Comparison of ENCODE assay signal across 20 cellular contexts in genomic region chr1:211320980-211321379, GRCh38. TPM values are rescaled to one million over a fixed set of nuclear protein-coding genes. Genes with fewer than 3 reads are reported as not detected.
DNase-seq lines count a peak whose midpoint lies in the region; ATAC-seq, FAIRE-seq and TF ChIP-seq lines count a peak whose summit lies in the region.
"Had no signal": no experiment of that assay in that cellular context is flagged by ENCODE, and none has a peak within 500 bp of the region (broad histone marks: within the 10 kb centered on the region; RNA-seq: fewer than 3 reads in every experiment).

No MANE protein-coding gene starts in this region.

- no TSS peak for BruUV-seq in mammary epithelial cell (replicated peaks; lab: Mats Ljungman, UMichigan)

- H3K9ac ChIP-seq in mammary epithelial cell (ENCODE audit: insufficient read depth, low read length): no peak overlapping the region
- H3K9ac ChIP-seq in trophoblast cell (ENCODE audit: low read length): no peak overlapping the region
- H3K9ac ChIP-seq: BLaER1 treated with 17β-estradiol and CSF1 and Interleukin-3, amounts not matched to agents 10 nM and 100 nM; KMS-11 had no signal

- no peaks in the 10 kb centered on the region for H3K79me2 ChIP-seq in mammary epithelial cell (ENCODE audit: insufficient read depth, low read length)
- no peaks in the 10 kb centered on the region for H3K79me2 ChIP-seq in trophoblast cell (ENCODE audit: control insufficient read depth, insufficient read depth, low read length, poor library complexity)

- H3K14ac ChIP-seq in trophoblast cell (ENCODE audit: low read length): no peak overlapping the region

- H3K27ac Mint-ChIP-seq in CD4-positive, alpha-beta T cell: no peak overlapping the region
- H3K27ac Mint-ChIP-seq: T-helper 17 cell had no signal

- no peak overlapping the region for H3K4ac ChIP-seq in trophoblast cell (ENCODE audit: low read depth, low read length)

- H2AFZ ChIP-seq in mammary epithelial cell (ENCODE audit: low read depth, low read length) (no peak overlapping the region), trophoblast cell (ENCODE audit: insufficient read depth, low read length, poor library complexity) (no peak overlapping the region)

- H3K23ac ChIP-seq in trophoblast cell (ENCODE audit: low read length): no peak overlapping the region

- DNase-seq in CD4-positive, alpha-beta T cell: no peak
- peak; percentile 48 to 60 for DNase-seq in NCI-H526 (lab: John Stamatoyannopoulos, UW)
- DNase-seq in mammary epithelial cell: peak; percentile 81
- DNase-seq in trophoblast cell: no peak
- no peak for DNase-seq in GM10248 (ENCODE audit: extremely low spot score)
- DNase-seq in GM20000 (ENCODE audit: low spot score): no peak
- DNase-seq: hippocampal formation; left cardiac atrium; mucosa of descending colon; NCI-H146; NCI-H69; occipital lobe; small intestine; stimulated activated naive CD4-positive, alpha-beta T cell; T-helper 17 cell had no signal

- H3K4me3 ChIP-seq in mammary epithelial cell (replicated peaks in 1 of 3; ENCODE audit: insufficient read depth in 1 of 3, low read depth in 2 of 3, low read length in 3 of 3) (no peak overlapping the region), trophoblast cell (ENCODE audit: low read depth, low read length) (no peak overlapping the region)
- H3K4me3 ChIP-seq: BLaER1 treated with 17β-estradiol and CSF1 and Interleukin-3, amounts not matched to agents 10 nM and 100 nM; coronary artery; mucosa of descending colon had no signal

- peaks cover 28% of the 10 kb centered on the region for H3K4me1 Mint-ChIP-seq in CD4-positive, alpha-beta T cell (ENCODE audit: low read depth)

- H3K36me3 Mint-ChIP-seq in CD4-positive, alpha-beta T cell (ENCODE audit: low read depth): no peaks in the 10 kb centered on the region

- no peaks in the 10 kb centered on the region for H3K36me3 ChIP-seq in mammary epithelial cell (ENCODE audit: insufficient read depth, low read length)
- peaks cover 2% of the 10 kb centered on the region in 2 experiments for H3K36me3 ChIP-seq in trophoblast cell (ENCODE audit: control insufficient read depth in 1 of 2, insufficient read depth in 2 of 2, low read length in 2 of 2)

- no peaks in the 10 kb centered on the region for H3K27me3 Mint-ChIP-seq in CD4-positive, alpha-beta T cell
- H3K27me3 Mint-ChIP-seq: T-helper 17 cell had no signal

- peak; percentile 55 for FAIRE-seq in G401.6 (lab: Jason Lieb, UNC)
- FAIRE-seq: astrocyte had no signal

- no peaks in the 10 kb centered on the region for H3K27me3 ChIP-seq in CD4-positive, alpha-beta T cell (ENCODE audit: control insufficient read depth, insufficient read depth, low read length)
- H3K27me3 ChIP-seq in mammary epithelial cell (ENCODE audit: insufficient read depth, low read length) (no peaks in the 10 kb centered on the region), trophoblast cell (ENCODE audit: insufficient read depth, low read length) (no peaks in the 10 kb centered on the region)
- H3K27me3 ChIP-seq: BLaER1 treated with 17β-estradiol and CSF1 and Interleukin-3, amounts not matched to agents 10 nM and 100 nM had no signal

- H2BK5ac ChIP-seq in trophoblast cell (ENCODE audit: low read depth, low read length, poor library complexity): no peak overlapping the region

- no peaks in the 10 kb centered on the region for H3K9me3 ChIP-seq in CD4-positive, alpha-beta T cell (ENCODE audit: control insufficient read depth, low read length)
- no peaks in the 10 kb centered on the region for H3K9me3 ChIP-seq in mammary epithelial cell (replicated peaks; ENCODE audit: insufficient read depth, low read length)
- H3K9me3 ChIP-seq in trophoblast cell (ENCODE audit: insufficient read depth, low read depth, low read length): no peaks in the 10 kb centered on the region
- H3K9me3 ChIP-seq: BLaER1 treated with 17β-estradiol and CSF1 and Interleukin-3, amounts not matched to agents 10 nM and 100 nM; mucosa of descending colon had no signal

- H2BK120ac ChIP-seq in trophoblast cell (ENCODE audit: insufficient read depth, low read length, poor library complexity): no peak overlapping the region

- no peak overlapping the region for H3K27ac ChIP-seq in CD4-positive, alpha-beta T cell (ENCODE audit: low read depth, low read length)
- H3K27ac ChIP-seq in mammary epithelial cell (ENCODE audit: insufficient read depth, low read depth, low read length) (no peak overlapping the region), trophoblast cell (ENCODE audit: low read depth, low read length) (no peak overlapping the region)
- H3K27ac ChIP-seq: BLaER1 treated with 17β-estradiol and CSF1 and Interleukin-3, amounts not matched to agents 10 nM and 100 nM; coronary artery; KMS-11 had no signal

- 42% methylated on average over 4 of the region's 4 CpGs for WGBS in mammary epithelial cell (ENCODE audit: low coverage, missing lambda C conversion rate)
- WGBS in trophoblast cell (ENCODE audit: extremely low coverage, insufficient coverage, insufficient read length): no CpG with 5 or more reads among the region's 4 CpGs

- H4K20me1 ChIP-seq in mammary epithelial cell (ENCODE audit: insufficient read depth, low read length): no peaks in the 10 kb centered on the region
- H4K20me1 ChIP-seq: BLaER1 treated with 17β-estradiol and CSF1 and Interleukin-3, amounts not matched to agents 10 nM and 100 nM had no signal

- no peak overlapping the region for H3K4me3 Mint-ChIP-seq in CD4-positive, alpha-beta T cell
- H3K4me3 Mint-ChIP-seq: T-helper 17 cell had no signal

- H3K18ac ChIP-seq in trophoblast cell (ENCODE audit: low read length): no peak overlapping the region

- CTCF ChIA-PET in CD4-positive, alpha-beta T cell (lab: Charles Lee): interaction anchor here (0.9 kb wide), 1 partner anchor 156 kb away, joined by 3 read pairs; no protein-coding TSS in a partner anchor
- CTCF ChIA-PET in mammary epithelial cell (lab: Charles Lee; ENCODE audit: low non-redundant PET): interaction anchor here (0.8 kb wide), 1 partner anchor 192 kb away, joined by 9 read pairs; no protein-coding TSS in a partner anchor
- CTCF ChIA-PET in GM10248 (lab: Yijun Ruan, JAX): interaction anchor here (0.8 to 9.6 kb wide), 4 partner anchors 10 to 155 kb away, joined by 3 to 170 read pairs (median 23); no protein-coding TSS in a partner anchor

- no peaks in the 10 kb centered on the region for H3K9me3 Mint-ChIP-seq in CD4-positive, alpha-beta T cell

- POLR2A ChIA-PET in CD4-positive, alpha-beta T cell (lab: Charles Lee): no interaction called here
- POLR2A ChIA-PET in GM10248 (lab: Yijun Ruan, JAX): no interaction called here

- H3K4me2 ChIP-seq in mammary epithelial cell (ENCODE audit: insufficient read depth, low read depth, low read length): no peak overlapping the region
- H3K4me2 ChIP-seq in trophoblast cell (ENCODE audit: low read length): no peak overlapping the region
- H3K4me2 ChIP-seq: BLaER1 treated with 17β-estradiol and CSF1 and Interleukin-3, amounts not matched to agents 10 nM and 100 nM; KMS-11 had no signal

- no peak overlapping the region for H2BK12ac ChIP-seq in trophoblast cell (ENCODE audit: low read length)

- in situ Hi-C loops in mammary epithelial cell (cut with MboI; ENCODE audit: low sequenced_read_pairs in 2 of 2): loop anchor here (10.0 kb wide), 2 partner anchors 154 to 334 kb away; no protein-coding TSS in a partner anchor

- no peak overlapping the region for H4K91ac ChIP-seq in trophoblast cell (ENCODE audit: low read depth, low read length)

- no peak overlapping the region for H4K12ac ChIP-seq in trophoblast cell (ENCODE audit: low read depth, low read length)

- H3K4me1 ChIP-seq in mammary epithelial cell (ENCODE audit: insufficient read depth, low read length) (no peaks in the 10 kb centered on the region), trophoblast cell (ENCODE audit: control insufficient read depth in 1 of 2, insufficient read depth in 2 of 2, low read length in 2 of 2) (no peaks in the 10 kb centered on the region)

- H4K8ac ChIP-seq in trophoblast cell (ENCODE audit: low read depth, low read length): no peak overlapping the region

- intact Hi-C loops in CD4-positive, alpha-beta T cell (cut with DNase I, micrococcal nuclease): loop anchor here in 1 of 2 experiments (10.0 kb wide), 2 partner anchors 54 to 56 kb away; no protein-coding TSS in a partner anchor
- intact Hi-C loops in mammary epithelial cell (cut with micrococcal nuclease): loop anchor here (5.0 kb wide), 1 partner anchor 96 kb away; no protein-coding TSS in a partner anchor

- dilution Hi-C loops in mammary epithelial cell (cut with HindIII; ENCODE audit: low sequenced_read_pairs): no loop called here

- no peaks in the 10 kb centered on the region for H3K79me1 ChIP-seq in trophoblast cell (ENCODE audit: low read length)

- H2AK5ac ChIP-seq in trophoblast cell (ENCODE audit: low read length): no peak overlapping the region

- TF ChIP-seq CTCF in CD4-positive, alpha-beta T cell (IDR thresholded peaks at IDR 0.05): no peak
- TF ChIP-seq CTCF in mammary epithelial cell (conservative IDR thresholded peaks at IDR 0.05 in 1 of 2, IDR thresholded peaks at IDR 0.05 in 1 of 2; ENCODE audit: extremely low read depth in 1 of 2, insufficient read depth in 1 of 2, low read depth in 1 of 2, low read length in 2 of 2) (no peak), GM10248 (IDR thresholded peaks at IDR 0.05; ENCODE audit: control extremely low read depth, extremely low read depth, low read depth, missing control alignments) (no peak), GM20000 (IDR thresholded peaks at IDR 0.05; ENCODE audit: extremely low read depth, missing control alignments) (no peak)

- peak; percentile 33 for ATAC-seq in CD4-positive, alpha-beta T cell (ENCODE audit: poor library complexity)
- ATAC-seq: left cardiac atrium, mucosa of descending colon, T-helper 17 cell had no signal

RNA-seq across cellular contexts. Expression of gene TRAF5, which starts 5.7 kb away (rescaled TPM):
- 10 to 100 TPM; 21.9 to 23.2 TPM for total RNA-seq in CD4-positive, alpha-beta T cell
- 1 to 10 TPM; 2.2 to 9.0 TPM for total RNA-seq in mammary epithelial cell
- 1.7 TPM for polyA plus RNA-seq in mammary epithelial cell
- 2.5 TPM for polyA minus RNA-seq in mammary epithelial cell
- 4.9 TPM in 2 replicates for polyA plus RNA-seq in trophoblast cell (2013)

Comparison
In these comparisons a context has a peak if more than half of its experiments do, and no peak if none do; other contexts are left out.
1. DNase-seq: peak in NCI-H526 (2 of 2) and mammary epithelial cell (single experiment); none in CD4-positive, alpha-beta T cell (0 of 10), trophoblast cell (0 of 2), GM10248 (single experiment) and GM20000 (single experiment).